In genomic region chr3:4061201-4061600, GRCh38 we compare ENCODE assay signal across 25 cellular contexts.
"Had no signal": no experiment of that assay in that cellular context is flagged by ENCODE, and none has a peak within 500 bp of the region (broad histone marks: within the 10 kb centered on the region; RNA-seq: fewer than 3 reads in every experiment).

No MANE protein-coding gene starts in this region.

- H3K27ac Mint-ChIP-seq: activated CD4-positive, alpha-beta memory T cell treated with anti-CD3 and anti-CD28 coated beads, Interleukin-2, amount 10 ng/mL, durations not matched to agents 7 days and 5 days; activated CD8-positive, alpha-beta memory T cell treated with anti-CD3 and anti-CD28 coated beads, Interleukin-2, amount 10 ng/mL, durations not matched to agents 7 days and 5 days; activated naive CD8-positive, alpha-beta T cell treated with anti-CD3 and anti-CD28 coated beads for 36 hours; activated T-helper 17 cell treated with anti-CD3 and anti-CD28 coated beads, Interleukin-2, amount 50 U/mL, for 72 hours; naive thymus-derived CD4-positive, alpha-beta T cell; neural progenitor cell; stimulated activated naive CD8-positive, alpha-beta T cell treated with anti-CD3 and anti-CD28 coated beads, Interleukin-15, amount 100 ng/mL, for 72 hours; type B pancreatic cell; WTC11 had no signal

- H3K9me3 ChIP-seq: gastrocnemius medialis, left ventricle myocardium inferior, psoas muscle, suprapubic skin had no signal

- ATAC-seq: activated CD8-positive, alpha-beta memory T cell treated with anti-CD3 and anti-CD28 coated beads, Interleukin-2, amount 10 ng/mL, durations not matched to agents 7 days and 5 days; activated T-helper 17 cell treated with anti-CD3 and anti-CD28 coated beads, Interleukin-2, amount 50 U/mL, for 72 hours; esophagus mucosa; gastrocnemius medialis; naive thymus-derived CD4-positive, alpha-beta T cell; psoas muscle; right cardiac atrium; WTC11 had no signal

- H3K9me3 Mint-ChIP-seq: activated CD4-positive, alpha-beta memory T cell treated with anti-CD3 and anti-CD28 coated beads, Interleukin-2, amount 10 ng/mL, durations not matched to agents 7 days and 5 days; activated naive CD8-positive, alpha-beta T cell treated with anti-CD3 and anti-CD28 coated beads for 36 hours; activated T-helper 17 cell treated with anti-CD3 and anti-CD28 coated beads, Interleukin-2, amount 50 U/mL, for 72 hours; naive thymus-derived CD4-positive, alpha-beta T cell; neural progenitor cell; stimulated activated naive CD8-positive, alpha-beta T cell treated with anti-CD3 and anti-CD28 coated beads, Interleukin-15, amount 100 ng/mL, for 72 hours; type B pancreatic cell had no signal

- H3K4me3 Mint-ChIP-seq: activated CD4-positive, alpha-beta memory T cell treated with anti-CD3 and anti-CD28 coated beads, Interleukin-2, amount 10 ng/mL, durations not matched to agents 7 days and 5 days; activated CD8-positive, alpha-beta memory T cell treated with anti-CD3 and anti-CD28 coated beads, Interleukin-2, amount 10 ng/mL, durations not matched to agents 7 days and 5 days; activated naive CD8-positive, alpha-beta T cell treated with anti-CD3 and anti-CD28 coated beads for 36 hours; activated T-helper 17 cell treated with anti-CD3 and anti-CD28 coated beads, Interleukin-2, amount 50 U/mL, for 72 hours; dendritic cell treated with granulocyte-macrophage colony-stimulating factor and Interleukin-4, amounts not matched to agents 40 ng/mL and 50 ng/mL, for 4 days; naive thymus-derived CD4-positive, alpha-beta T cell; neural progenitor cell; stimulated activated naive CD8-positive, alpha-beta T cell treated with anti-CD3 and anti-CD28 coated beads, Interleukin-15, amount 100 ng/mL, for 72 hours; type B pancreatic cell; WTC11 had no signal

- DNase-seq: activated CD4-positive, alpha-beta memory T cell treated with anti-CD3 and anti-CD28 coated beads, Interleukin-2, amount 10 ng/mL, durations not matched to agents 7 days and 5 days; activated CD4-positive, alpha-beta T cell treated with anti-CD3 and anti-CD28 coated beads for 4 hours; activated CD8-positive, alpha-beta memory T cell treated with anti-CD3 and anti-CD28 coated beads, Interleukin-2, amount 10 ng/mL, durations not matched to agents 7 days and 5 days; activated naive CD4-positive, alpha-beta T cell; activated naive CD8-positive, alpha-beta T cell treated with anti-CD3 and anti-CD28 coated beads for 36 hours; amniotic stem cell; effector CD8-positive, alpha-beta T cell; gastrocnemius medialis; head of caudate nucleus; left ventricle myocardium inferior; mammary epithelial cell; naive thymus-derived CD4-positive, alpha-beta T cell; psoas muscle; right cardiac atrium; stimulated activated CD4-positive, alpha-beta T cell treated with anti-CD3 and anti-CD28 coated beads, Interleukin-15, amount 100 ng/mL, for 24 hours; stimulated activated CD4-positive, alpha-beta T cell treated with anti-CD3 and anti-CD28 coated beads, Interleukin-2, amount 100 ng/mL, for 48 hours; stimulated activated naive CD8-positive, alpha-beta T cell treated with anti-CD3 and anti-CD28 coated beads, Interleukin-15, amount 100 ng/mL, for 72 hours had no signal

- H3K9ac ChIP-seq: neural progenitor cell had no signal

- H3K36me3 Mint-ChIP-seq: activated CD8-positive, alpha-beta memory T cell treated with anti-CD3 and anti-CD28 coated beads, Interleukin-2, amount 10 ng/mL, durations not matched to agents 7 days and 5 days; neural progenitor cell; type B pancreatic cell; WTC11 had no signal

- H3K36me3 ChIP-seq: gastrocnemius medialis, left ventricle myocardium inferior, neural progenitor cell, suprapubic skin had no signal

- H3K4me1 Mint-ChIP-seq: activated naive CD8-positive, alpha-beta T cell treated with anti-CD3 and anti-CD28 coated beads for 36 hours; activated T-helper 17 cell treated with anti-CD3 and anti-CD28 coated beads, Interleukin-2, amount 50 U/mL, for 72 hours; naive thymus-derived CD4-positive, alpha-beta T cell; stimulated activated naive CD8-positive, alpha-beta T cell treated with anti-CD3 and anti-CD28 coated beads, Interleukin-15, amount 100 ng/mL, for 72 hours had no signal

- H3K27me3 ChIP-seq: gastrocnemius medialis, neural progenitor cell, suprapubic skin had no signal

- H3K4me1 ChIP-seq: gastrocnemius medialis, suprapubic skin had no signal

- H3K4me3 ChIP-seq: gastrocnemius medialis, left ventricle myocardium inferior, neural progenitor cell, psoas muscle, skin epidermis, suprapubic skin had no signal

- H3K27ac ChIP-seq: gastrocnemius medialis, left ventricle myocardium inferior, neural progenitor cell, psoas muscle, skin epidermis, suprapubic skin had no signal

- H3K27me3 Mint-ChIP-seq: activated CD4-positive, alpha-beta memory T cell treated with anti-CD3 and anti-CD28 coated beads, Interleukin-2, amount 10 ng/mL, durations not matched to agents 7 days and 5 days; activated CD8-positive, alpha-beta memory T cell treated with anti-CD3 and anti-CD28 coated beads, Interleukin-2, amount 10 ng/mL, durations not matched to agents 7 days and 5 days; activated naive CD8-positive, alpha-beta T cell treated with anti-CD3 and anti-CD28 coated beads for 36 hours; activated T-helper 17 cell treated with anti-CD3 and anti-CD28 coated beads, Interleukin-2, amount 50 U/mL, for 72 hours; dendritic cell treated with granulocyte-macrophage colony-stimulating factor and Interleukin-4, amounts not matched to agents 40 ng/mL and 50 ng/mL, for 4 days; naive thymus-derived CD4-positive, alpha-beta T cell; stimulated activated naive CD8-positive, alpha-beta T cell treated with anti-CD3 and anti-CD28 coated beads, Interleukin-15, amount 100 ng/mL, for 72 hours; type B pancreatic cell had no signal

- H3K4me2 ChIP-seq: neural progenitor cell had no signal
